Comparison of ENCODE assay signal across 8 cellular contexts in the genomic region with DNA sequence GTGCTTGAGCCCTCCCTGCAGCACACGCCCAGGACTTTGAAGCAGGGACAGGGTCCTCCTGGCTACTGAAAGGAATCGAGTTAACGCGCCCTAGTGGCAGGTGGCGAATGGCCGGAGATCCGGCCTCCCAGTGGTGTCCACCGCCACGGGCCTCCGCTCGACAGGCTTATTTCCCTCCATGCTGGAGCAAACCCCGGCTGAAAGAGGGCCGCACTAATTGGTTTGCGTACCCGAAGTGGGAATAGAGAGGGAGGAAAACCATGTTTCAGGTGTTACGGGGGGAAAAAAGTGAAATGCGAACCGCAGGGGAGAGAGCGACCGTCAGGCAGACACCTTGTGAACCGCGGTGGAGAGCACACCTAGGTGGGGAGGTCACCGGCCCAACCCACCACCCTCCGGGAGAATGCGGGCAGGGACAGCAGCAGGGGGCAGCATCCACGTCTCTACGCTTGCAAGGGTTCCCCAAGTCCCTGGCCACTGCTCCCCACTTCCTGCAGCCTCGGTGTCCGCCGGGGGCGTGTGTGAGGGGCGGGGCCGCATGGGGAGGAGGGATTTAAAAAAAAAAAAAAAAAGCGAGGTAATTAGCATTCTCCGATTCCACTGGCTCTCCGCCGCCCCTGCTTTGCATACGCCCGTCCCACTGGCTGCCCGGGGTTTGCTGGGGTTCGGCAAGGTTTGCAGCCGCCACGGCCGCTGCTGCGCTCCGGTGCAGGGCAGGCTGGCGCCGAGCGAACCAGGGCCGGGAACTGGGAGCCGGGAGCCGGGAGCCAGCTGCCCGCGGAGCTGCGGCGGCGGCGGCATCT.
DNase-seq lines count a peak whose midpoint lies in the region; ATAC-seq and TF ChIP-seq lines count a peak whose summit lies in the region.

No MANE protein-coding gene starts in this region.

- DNase-seq in DND-41 (peak; percentile 59), MG63 (peak; percentile 93), T-cell (peak; percentile 61 to 90 (median 85)), heart left ventricle (peak; percentile 77 to 90 (median 86)), posterior vena cava (ENCODE audit: low spot score) (peak; percentile 89), transverse colon (peak; percentile 85)
- peak; percentile 71 for DNase-seq in activated naive CD8-positive, alpha-beta T cell treated with anti-CD3 and anti-CD28 coated beads, Interleukin-2, amount 50 U/mL, for 16 hours (ENCODE audit: low read depth, low spot score)

- peak overlapping the region; percentile 60 to 68 for H3K27ac Mint-ChIP-seq in T-cell

- H3K4me2 ChIP-seq in DND-41 (ENCODE audit: insufficient read depth, low read length), result no peak overlapping the region

- peak overlapping the region; percentile 80 to 84 (median 81) for H3K4me3 Mint-ChIP-seq in T-cell

- H3K36me3 ChIP-seq in DND-41 (ENCODE audit: insufficient read depth, low read length) (no peaks in the 10 kb centered on the region), MG63 (no peaks in the 10 kb centered on the region), heart left ventricle (no peaks in the 10 kb centered on the region), transverse colon (no peaks in the 10 kb centered on the region)

- no peak overlapping the region for H3K9ac ChIP-seq in DND-41 (ENCODE audit: low read depth, low read length)

- H3K27me3 Mint-ChIP-seq in T-cell, result peaks cover 0 to 14% of the 10 kb centered on the region in 2 donors

- no peak overlapping the region for H2AFZ ChIP-seq in DND-41 (ENCODE audit: low read depth, low read length)

- TF ChIP-seq EP300 in transverse colon (IDR thresholded peaks at IDR 0.05; ENCODE audit: low read depth), result no peak

- H3K4me1 ChIP-seq in DND-41 (ENCODE audit: insufficient read depth, low read length) (peaks cover 25% of the 10 kb centered on the region), heart left ventricle (peaks cover 0 to 47% (median 14%) of the 10 kb centered on the region in 12 donors), transverse colon (peaks cover 5 to 34% (median 27%) of the 10 kb centered on the region in 4 donors)

- CTCF ChIA-PET in T-cell (lab: Charles Lee), result interaction anchor here in 1 of 2 donors (0.6 kb wide), 1 partner anchor 51 kb away, joined by 3 read pairs; no protein-coding TSS in a partner anchor

- H3K4me1 Mint-ChIP-seq in T-cell, result peaks cover 24 to 38% (median 32%) of the 10 kb centered on the region in 3 donors

- H3K9me3 Mint-ChIP-seq in T-cell, result no peaks in the 10 kb centered on the region

- H3K79me2 ChIP-seq in DND-41 (ENCODE audit: insufficient read depth, low read length), result no peaks in the 10 kb centered on the region

- no peaks in the 10 kb centered on the region for H3K36me3 Mint-ChIP-seq in T-cell

- 1 to 2% (median 2%) methylated on average over 38 to 58 of the region's 58 CpGs for WGBS in heart left ventricle, 4 donors
- WGBS in transverse colon (ENCODE audit: low coverage in 1 of 2), 2 donors, result 5% methylated on average over 41 of the region's 58 CpGs; no CpG with 5 or more reads in 1 of the 2 donors

- H4K20me1 ChIP-seq in DND-41 (ENCODE audit: insufficient read depth, low read length), result no peaks in the 10 kb centered on the region

- intact Hi-C loops in heart left ventricle (cut with DNase I), result loop anchor here in 1 of 10 donors (10.0 kb wide), 1 partner anchor 287 kb away; no protein-coding TSS in a partner anchor
- intact Hi-C loops in posterior vena cava (cut with DNase I), result no loop called here
- intact Hi-C loops in transverse colon (cut with DNase I; ENCODE audit: low total_unique reads), result no loop called here

- ATAC-seq in DND-41 (ENCODE audit: insufficient read depth, low read depth), result peak; percentile 73
- peak; percentile 64 to 71 (median 68) for ATAC-seq in T-cell (replicated peaks in 1 of 4)
- peak; percentile 91 to 97 (median 94) for ATAC-seq in heart left ventricle
- no peak for ATAC-seq in HG03342 (IDR thresholded peaks at IDR 0.05; ENCODE audit: unreplicated experiment)

- no peaks in the 10 kb centered on the region for H3K9me3 ChIP-seq in DND-41 (ENCODE audit: insufficient read depth, low read length, severe bottlenecking)
- H3K9me3 ChIP-seq in MG63, result no peaks in the 10 kb centered on the region
- no peaks in the 10 kb centered on the region for H3K9me3 ChIP-seq in heart left ventricle
- H3K9me3 ChIP-seq in transverse colon, result no peaks in the 10 kb centered on the region

- POLR2A ChIA-PET in T-cell (lab: Charles Lee), result no interaction called here

- no peak overlapping the region for H3K27ac ChIP-seq in DND-41 (ENCODE audit: low read length)
- peak overlapping the region in 1 of 12 donors; percentile 32 for H3K27ac ChIP-seq in heart left ventricle
- H3K27ac ChIP-seq in transverse colon, result peak overlapping the region in 1 of 4 donors; percentile 28

- TF ChIP-seq CTCF in DND-41 (IDR thresholded peaks at IDR 0.05; ENCODE audit: borderline replicate concordance, extremely low read depth, low read length, poor library complexity, severe bottlenecking) (peak; percentile 8), heart left ventricle (IDR thresholded peaks at IDR 0.05) (peak in 2 of 12 donors; percentile 8 to 19), transverse colon (IDR thresholded peaks at IDR 0.05) (peak in 4 of 5 experiments; percentile 8 to 35 (median 24))

- peaks cover 52% of the 10 kb centered on the region for H3K27me3 ChIP-seq in DND-41 (ENCODE audit: insufficient read depth, low read length, poor library complexity)
- H3K27me3 ChIP-seq in MG63, result peaks cover 40% of the 10 kb centered on the region
- peaks cover 7 to 70% (median 24%) of the 10 kb centered on the region in 9 donors for H3K27me3 ChIP-seq in heart left ventricle
- peaks cover 66% of the 10 kb centered on the region for H3K27me3 ChIP-seq in transverse colon

- no peak for TF ChIP-seq POLR2A in heart left ventricle (IDR thresholded peaks at IDR 0.05)
- TF ChIP-seq POLR2A in transverse colon (IDR thresholded peaks at IDR 0.05), result no peak

- in situ Hi-C loops in transverse colon (cut with MboI; ENCODE audit: low pct_ligation_motif_present in 1 of 4, low pct_unique_long_range_greater_than_20kb in 1 of 4, low sequenced_read_pairs in 3 of 4), result no loop called here

- H3K4me3 ChIP-seq in DND-41 (ENCODE audit: low read depth in 1 of 2, low read length in 2 of 2) (no peak overlapping the region), MG63 (peak overlapping the region; percentile 53), heart left ventricle (peak overlapping the region; percentile 29 to 67 (median 50)), transverse colon (peak overlapping the region in 3 of 4 donors; percentile 35 to 59 (median 42))

Comparison
In these comparisons a context has a peak if more than half of its experiments do, and no peak if none do; other contexts are left out.
1. H3K4me3 ChIP-seq: peak in MG63 (single experiment), heart left ventricle (12 of 12) and transverse colon (3 of 4); none in DND-41 (0 of 2).
2. Peak in every context shown above with its lines, with median percentiles within 50 percentile points of each other: DNase-seq.